9 cellular contexts compared by ENCODE assay signal in the genomic region with DNA sequence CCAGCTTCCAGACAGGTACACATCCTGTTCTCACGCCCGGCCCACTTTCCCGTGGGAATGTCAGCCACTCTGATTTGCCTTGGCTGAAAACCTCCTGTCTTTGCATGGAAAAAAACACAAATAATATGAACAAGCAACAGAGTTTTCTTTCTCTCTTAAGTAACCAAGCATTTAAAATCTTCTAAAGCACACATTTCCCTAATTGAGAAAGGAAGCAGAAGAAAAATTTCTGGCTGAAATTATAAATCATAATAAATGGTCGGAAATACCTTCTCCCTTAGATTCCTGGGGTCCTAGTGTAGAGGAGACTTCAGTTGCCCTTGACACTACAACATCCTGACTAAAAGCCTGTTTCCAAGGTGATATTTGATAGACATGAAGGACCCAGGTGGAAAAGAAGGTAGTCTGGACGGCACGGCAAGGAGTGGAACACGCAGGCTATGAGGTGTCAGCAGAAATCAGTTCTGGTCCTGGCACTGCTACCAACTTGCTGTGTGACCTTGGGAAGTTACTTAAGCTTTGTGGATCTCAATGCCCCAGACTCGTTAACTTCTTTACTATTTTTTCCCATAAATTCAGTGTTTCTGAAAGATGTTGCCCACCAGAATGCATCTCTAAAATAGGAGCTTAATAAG. TPM values are rescaled to one million over a fixed set of nuclear protein-coding genes. Genes with fewer than 3 reads are reported as not detected.
DNase-seq lines count a peak whose midpoint lies in the region; ATAC-seq and TF ChIP-seq lines count a peak whose summit lies in the region.
"Had no signal": no experiment of that assay in that cellular context is flagged by ENCODE, and none has a peak within 500 bp of the region (broad histone marks: within the 10 kb centered on the region; RNA-seq: fewer than 3 reads in every experiment).

No MANE protein-coding gene starts in this region.

- TF ChIP-seq CTCF in OCI-LY1 (IDR thresholded peaks at IDR 0.05; ENCODE audit: low read length) = no peak; the same call in none of the 2 replicates
- peak in 16 of 56 donors; percentile 0 to 55 (median 9) for TF ChIP-seq CTCF in dorsolateral prefrontal cortex (IDR thresholded peaks at IDR 0.05 in 54 of 56, conservative IDR thresholded peaks at IDR 0.05 in 2 of 56; ENCODE audit: low read depth in 1 of 56, partially characterized antibody in 56 of 56)
- TF ChIP-seq CTCF in tibial artery (IDR thresholded peaks at IDR 0.05) = no peak

- peak overlapping the region; percentile 68; the same call in 1 of the 2 replicates for H3K4me2 ChIP-seq in OCI-LY1 (ENCODE audit: low read length)

- H3K9ac ChIP-seq in OCI-LY1 (ENCODE audit: low read length) = no peak overlapping the region; the same call in 1 of the 2 replicates

- H3K27ac ChIP-seq in OCI-LY1 (ENCODE audit: low read depth, low read length, poor library complexity, severe bottlenecking) (peak overlapping the region; percentile 17), dorsolateral prefrontal cortex (peak overlapping the region in 15 of 59 donors; percentile 22 to 90 (median 82)), tibial artery (peak overlapping the region in 1 of 2 donors; percentile 77)

- peaks cover 9% of the 10 kb centered on the region for H3K9me3 Mint-ChIP-seq in activated CD4-positive, alpha-beta T cell treated with anti-CD3 and anti-CD28 coated beads, Interleukin-2, amount 10 ng/mL, durations not matched to agents 24 days and 14 days
- H3K9me3 Mint-ChIP-seq in stimulated activated effector memory CD8-positive, alpha-beta T cell treated with anti-CD3 and anti-CD28 coated beads, Interleukin-12 subunit alpha, Interleukin-12 subunit beta, amount 100 ng/mL, for 72 hours = peaks cover 3% of the 10 kb centered on the region

- no peaks in the 10 kb centered on the region for H4K20me1 ChIP-seq in OCI-LY1 (ENCODE audit: insufficient read depth, low read length)

- H3K9me2 ChIP-seq in OCI-LY1 (ENCODE audit: low read depth, low read length) = no peaks in the 10 kb centered on the region

- no peaks in the 10 kb centered on the region for H3K79me2 ChIP-seq in OCI-LY1 (ENCODE audit: insufficient read depth, low read length)

- H3K36me3 ChIP-seq in OCI-LY1 (ENCODE audit: insufficient read depth, low read length) (no peaks in the 10 kb centered on the region), tibial artery (no peaks in the 10 kb centered on the region)
- H3K36me3 ChIP-seq: brain microvascular endothelial cell had no signal

- H3K9me3 ChIP-seq in OCI-LY1 (ENCODE audit: low read length) = no peaks in the 10 kb centered on the region
- no peaks in the 10 kb centered on the region for H3K9me3 ChIP-seq in tibial artery

- H3K27ac Mint-ChIP-seq in activated CD4-positive, alpha-beta T cell treated with anti-CD3 and anti-CD28 coated beads, Interleukin-2, amount 10 ng/mL, durations not matched to agents 24 days and 14 days = peak overlapping the region; percentile 93
- peak overlapping the region; percentile 93 for H3K27ac Mint-ChIP-seq in stimulated activated effector memory CD8-positive, alpha-beta T cell treated with anti-CD3 and anti-CD28 coated beads, Interleukin-12 subunit alpha, Interleukin-12 subunit beta, amount 100 ng/mL, for 72 hours

- intact Hi-C loops in activated CD4-positive, alpha-beta T cell treated with anti-CD3 and anti-CD28 coated beads, Interleukin-2, amount 10 ng/mL, durations not matched to agents 24 days and 14 days (cut with micrococcal nuclease) = loop anchor here (1.0 to 10.0 kb wide), 8 partner anchors 23 to 479 kb away; no protein-coding TSS in a partner anchor
- intact Hi-C loops in dorsolateral prefrontal cortex (cut with DNase I) = loop anchor here (1.0 to 10.0 kb wide), 4 partner anchors 209 to 452 kb away; partner anchors contain the start of gene ETV6 (in 1 of the 2)
- intact Hi-C loops in tibial artery (cut with DNase I; ENCODE audit: low total_unique reads) = loop anchor here (2.0 to 10.0 kb wide), 2 partner anchors 451 to 479 kb away; no protein-coding TSS in a partner anchor

- H3K4me1 ChIP-seq in OCI-LY1 (ENCODE audit: insufficient read depth, low read length, severe bottlenecking) (peaks cover 46% of the 10 kb centered on the region), tibial artery (peaks cover 0 to 12% (median 8%) of the 10 kb centered on the region in 4 donors)

- H3K4me1 Mint-ChIP-seq in activated CD4-positive, alpha-beta T cell treated with anti-CD3 and anti-CD28 coated beads, Interleukin-2, amount 10 ng/mL, durations not matched to agents 24 days and 14 days = peaks cover 57% of the 10 kb centered on the region
- peaks cover 54% of the 10 kb centered on the region for H3K4me1 Mint-ChIP-seq in stimulated activated effector memory CD8-positive, alpha-beta T cell treated with anti-CD3 and anti-CD28 coated beads, Interleukin-12 subunit alpha, Interleukin-12 subunit beta, amount 100 ng/mL, for 72 hours

- H3K27me3 ChIP-seq in OCI-LY1 (ENCODE audit: insufficient read depth, low read length) (no peaks in the 10 kb centered on the region), dorsolateral prefrontal cortex (no peaks in the 10 kb centered on the region), tibial artery (no peaks in the 10 kb centered on the region)
- H3K27me3 ChIP-seq: brain microvascular endothelial cell had no signal

- H3F3A ChIP-seq in OCI-LY1 (ENCODE audit: insufficient read depth, low read length) = no peaks in the 10 kb centered on the region

- no peak for DNase-seq in activated CD4-positive, alpha-beta T cell treated with anti-CD3 and anti-CD28 coated beads, Interleukin-2, amount 10 ng/mL, durations not matched to agents 24 days and 14 days
- no peak for DNase-seq in activated CD4-positive, alpha-beta T cell treated with anti-CD3 and anti-CD28 coated beads, Interleukin-2, amount 50 U/mL, for 1 hour
- DNase-seq in dorsolateral prefrontal cortex (no peak), hepatic stellate cell (ENCODE audit: low spot score) (no peak), tibial artery (no peak)
- no peak for DNase-seq in stimulated activated effector memory CD8-positive, alpha-beta T cell treated with anti-CD3 and anti-CD28 coated beads, Interleukin-12 subunit alpha, Interleukin-12 subunit beta, amount 100 ng/mL, for 72 hours (ENCODE audit: low spot score in 2 of 2)

- no peak for ATAC-seq in stimulated activated effector memory CD8-positive, alpha-beta T cell treated with anti-CD3 and anti-CD28 coated beads, Interleukin-12 subunit alpha, Interleukin-12 subunit beta, amount 100 ng/mL, for 72 hours
- ATAC-seq in HG02981 (IDR thresholded peaks at IDR 0.05; ENCODE audit: unreplicated experiment) = no peak

- no peaks in the 10 kb centered on the region for H3K27me3 Mint-ChIP-seq in activated CD4-positive, alpha-beta T cell treated with anti-CD3 and anti-CD28 coated beads, Interleukin-2, amount 10 ng/mL, durations not matched to agents 24 days and 14 days

- peak overlapping the region; percentile 81 for H3K4me3 Mint-ChIP-seq in activated CD4-positive, alpha-beta T cell treated with anti-CD3 and anti-CD28 coated beads, Interleukin-2, amount 10 ng/mL, durations not matched to agents 24 days and 14 days
- peak overlapping the region; percentile 75 for H3K4me3 Mint-ChIP-seq in stimulated activated effector memory CD8-positive, alpha-beta T cell treated with anti-CD3 and anti-CD28 coated beads, Interleukin-12 subunit alpha, Interleukin-12 subunit beta, amount 100 ng/mL, for 72 hours

- H2AFZ ChIP-seq in OCI-LY1 (ENCODE audit: low read length) = no peak overlapping the region

- H3K4me3 ChIP-seq in OCI-LY1 (ENCODE audit: low read depth, low read length, poor library complexity, severe bottlenecking) (peak overlapping the region; percentile 51), dorsolateral prefrontal cortex (peak overlapping the region in 33 of 59 donors; percentile 36 to 71 (median 58)), tibial artery (peak overlapping the region in 1 of 2 donors; percentile 61)

- no peaks in the 10 kb centered on the region for H3K36me3 Mint-ChIP-seq in activated CD4-positive, alpha-beta T cell treated with anti-CD3 and anti-CD28 coated beads, Interleukin-2, amount 10 ng/mL, durations not matched to agents 24 days and 14 days (ENCODE audit: low read depth)
- H3K36me3 Mint-ChIP-seq in stimulated activated effector memory CD8-positive, alpha-beta T cell treated with anti-CD3 and anti-CD28 coated beads, Interleukin-12 subunit alpha, Interleukin-12 subunit beta, amount 100 ng/mL, for 72 hours = peaks cover 12% of the 10 kb centered on the region

RNA-seq across cellular contexts. Expression of gene BCL2L14, which starts 37.0 kb away (rescaled TPM):
- total RNA-seq in activated CD4-positive, alpha-beta T cell treated with anti-CD3 and anti-CD28 coated beads, Interleukin-2, amount 10 ng/mL, durations not matched to agents 24 days and 14 days = 13.0 and 14.2 TPM in 2 replicates
- total RNA-seq in dorsolateral prefrontal cortex = under 1 TPM in 9 of 120 experiments, not detected in 111; 0.28 to 0.55 (median 0.39) TPM
